ENCODE assay signal across 8 cellular contexts in the genomic region with DNA sequence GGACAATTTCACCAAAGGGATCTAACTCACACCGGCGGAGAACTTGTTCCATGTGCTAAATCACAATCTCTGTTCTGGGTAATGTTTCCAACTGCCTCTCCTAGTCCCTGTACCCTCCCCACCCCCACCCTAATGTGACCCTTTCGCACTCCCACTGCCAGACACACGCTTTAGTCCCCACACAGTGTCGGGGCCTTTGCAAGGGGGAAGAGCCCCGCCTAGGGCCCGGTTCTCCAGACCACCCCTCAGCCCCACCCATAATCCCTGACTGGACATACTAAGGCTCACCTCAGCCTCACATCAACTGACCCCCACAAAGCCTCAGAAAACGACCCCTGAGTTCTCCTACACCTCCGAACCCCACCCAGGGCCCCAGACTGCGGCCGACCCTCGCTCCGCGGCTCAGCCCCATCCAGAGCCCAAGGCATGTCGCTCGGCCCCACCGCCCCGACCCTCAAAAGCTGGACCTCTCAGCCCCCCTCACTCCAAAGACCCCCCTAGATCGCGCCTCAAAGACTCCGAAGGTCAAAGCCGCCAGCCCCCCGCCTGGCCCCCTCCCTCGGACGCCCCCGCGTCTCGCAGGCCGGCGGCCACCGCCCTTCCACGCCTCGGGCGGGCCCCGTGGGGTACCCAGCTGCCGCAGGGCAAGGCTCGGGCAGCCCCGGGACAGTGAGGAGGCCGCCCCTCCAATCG.
DNase-seq lines count a peak whose midpoint lies in the region; ATAC-seq, FAIRE-seq and TF ChIP-seq lines count a peak whose summit lies in the region.

No MANE protein-coding gene starts in this region.

- H3K9me3 ChIP-seq in Loucy (ENCODE audit: insufficient read depth, low read depth, low read length) (no peaks in the 10 kb centered on the region), left ventricle myocardium inferior (replicated peaks) (no peaks in the 10 kb centered on the region)

- H3K4me1 ChIP-seq in Loucy (ENCODE audit: insufficient read depth, low read length, poor library complexity, severe bottlenecking) (peaks cover 33% of the 10 kb centered on the region), left ventricle myocardium inferior (peaks cover 56% of the 10 kb centered on the region)

- no peaks in the 10 kb centered on the region for H3K9me2 ChIP-seq in Loucy (replicated peaks; ENCODE audit: low read depth, low read length)

- H3K4me2 ChIP-seq in Loucy (ENCODE audit: low read depth, low read length, poor library complexity, severe bottlenecking), result peak overlapping the region; percentile 91

- H3K36me3 Mint-ChIP-seq in activated naive CD4-positive, alpha-beta T cell treated with anti-CD3 and anti-CD28 coated beads, Interleukin-2, amount 50 U/mL, for 72 hours, result peaks cover 10 to 12% of the 10 kb centered on the region in 2 donors

- DNase-seq in GM03348 (ENCODE audit: low spot score), result peak; percentile 31
- no peak for DNase-seq in activated naive CD4-positive, alpha-beta T cell treated with anti-CD3 and anti-CD28 coated beads, Interleukin-2, amount 50 U/mL, for 72 hours (ENCODE audit: low spot score in 2 of 2)
- no peak for DNase-seq in left ventricle myocardium inferior
- peak; percentile 30 for DNase-seq in putamen (ENCODE audit: low spot score)
- DNase-seq in NCI-H226, result no peak
- no peak for DNase-seq in RCC 7860 (ENCODE audit: low spot score)

- H3K27me3 ChIP-seq in Loucy (ENCODE audit: insufficient read depth, low read length, poor library complexity, severe bottlenecking) (no peaks in the 10 kb centered on the region), left ventricle myocardium inferior (ENCODE audit: low read depth) (no peaks in the 10 kb centered on the region)

- ATAC-seq in GM21528 (IDR thresholded peaks at IDR 0.05; ENCODE audit: low FRiP score, unreplicated experiment), result peak; percentile 37
- peak; percentile 37 to 42 for ATAC-seq in activated naive CD4-positive, alpha-beta T cell treated with anti-CD3 and anti-CD28 coated beads, Interleukin-2, amount 50 U/mL, for 72 hours

- H3K27ac Mint-ChIP-seq in activated naive CD4-positive, alpha-beta T cell treated with anti-CD3 and anti-CD28 coated beads, Interleukin-2, amount 50 U/mL, for 72 hours, result peak overlapping the region; percentile 89 to 93

- peaks cover 18% of the 10 kb centered on the region for H4K20me1 ChIP-seq in Loucy (ENCODE audit: insufficient read depth, low read length, poor library complexity, severe bottlenecking)

- H3K27ac ChIP-seq in left ventricle myocardium inferior (replicated peaks), result peak overlapping the region; percentile 97

- no peaks in the 10 kb centered on the region for H3K9me3 Mint-ChIP-seq in activated naive CD4-positive, alpha-beta T cell treated with anti-CD3 and anti-CD28 coated beads, Interleukin-2, amount 50 U/mL, for 72 hours

- peak overlapping the region; percentile 81 for H3K4me3 ChIP-seq in Loucy (ENCODE audit: low read length, poor library complexity, severe bottlenecking)
- H3K4me3 ChIP-seq in left ventricle myocardium inferior, result peak overlapping the region; percentile 84

- 0 out of 2 replicates have a peak, but pooled peaks cover 4% of the 10 kb centered on the region for H3F3A ChIP-seq in Loucy (ENCODE audit: low read depth)

- peaks cover 38% of the 10 kb centered on the region for H3K79me2 ChIP-seq in Loucy (ENCODE audit: insufficient read depth, low read length)

- intact Hi-C loops in left ventricle myocardium inferior (cut with micrococcal nuclease), result loop anchor here (10.0 kb wide), 1 partner anchor 93 kb away; no protein-coding TSS in a partner anchor

- no peaks in the 10 kb centered on the region for H3K36me3 ChIP-seq in Loucy (ENCODE audit: insufficient read depth, low read length)
- H3K36me3 ChIP-seq in left ventricle myocardium inferior, result peaks cover 3% of the 10 kb centered on the region

- H2AFZ ChIP-seq in Loucy (ENCODE audit: low read length), result peak overlapping the region; percentile 83

- TF ChIP-seq CTCF in Loucy (conservative IDR thresholded peaks at IDR 0.05; ENCODE audit: low read length), result no peak
- TF ChIP-seq CTCF in left ventricle myocardium inferior (IDR thresholded peaks at IDR 0.05; ENCODE audit: borderline replicate concordance), result no peak

- no peak for FAIRE-seq in RCC 7860 (lab: Jason Lieb, UNC)

- H3K9ac ChIP-seq in Loucy (ENCODE audit: low read depth, low read length, poor library complexity, severe bottlenecking), result peak overlapping the region; percentile 78

Comparison
In these comparisons a context has a peak if more than half of its experiments do, and no peak if none do; other contexts are left out.
1. DNase-seq: peak in GM03348 (single experiment) and putamen (single experiment); none in activated naive CD4-positive, alpha-beta T cell treated with anti-CD3 and anti-CD28 coated beads, Interleukin-2, amount 50 U/mL, for 72 hours (0 of 2), left ventricle myocardium inferior (single experiment), NCI-H226 (single experiment) and RCC 7860 (single experiment).